In the genomic region with DNA sequence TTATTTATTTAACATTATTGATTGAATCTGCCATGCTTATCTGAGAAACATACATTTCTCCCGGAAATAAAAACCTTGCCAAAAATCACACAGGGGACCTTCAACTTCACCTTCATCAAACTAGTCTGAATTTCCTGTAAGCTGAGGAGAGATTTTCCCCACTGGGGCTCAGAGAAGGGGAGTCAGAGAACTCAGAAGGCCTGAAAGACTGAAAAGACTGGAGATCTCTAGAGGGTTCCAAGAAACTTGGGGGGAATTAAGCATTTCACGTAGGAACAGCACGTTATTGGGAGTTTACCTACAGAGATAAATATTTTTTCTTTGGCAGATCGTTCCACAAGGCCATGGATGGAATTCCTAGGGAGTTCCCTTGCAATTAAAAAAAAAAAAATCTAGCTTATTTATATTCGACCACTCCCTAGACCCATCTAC, we compare ENCODE assay signal across 8 cellular contexts. TPM values are rescaled to one million over a fixed set of nuclear protein-coding genes. Genes with fewer than 3 reads are reported as not detected.
DNase-seq lines count a peak whose midpoint lies in the region; ATAC-seq and TF ChIP-seq lines count a peak whose summit lies in the region.

No MANE protein-coding gene starts in this region.

- CTCF ChIA-PET in CD8-positive, alpha-beta memory T cell (lab: Charles Lee): interaction anchor here (0.8 to 1.6 kb wide), 3 partner anchors 23 to 350 kb away, joined by 3 to 6 read pairs (median 4); partner anchors contain the start of gene PSMD12

- peaks cover 16% of the 10 kb centered on the region for H3K36me3 ChIP-seq in CD8-positive, alpha-beta memory T cell (ENCODE audit: insufficient read depth, low read length)
- peaks cover 31% of the 10 kb centered on the region for H3K36me3 ChIP-seq in KOPT-K1 (ENCODE audit: insufficient read depth, low read length)

- H3K27me3 ChIP-seq in CD8-positive, alpha-beta memory T cell (ENCODE audit: insufficient read depth, low read length, poor library complexity, severe bottlenecking): no peaks in the 10 kb centered on the region

- DNase-seq in CD8-positive, alpha-beta memory T cell: no peak
- DNase-seq in coronary artery (ENCODE audit: low spot score) (no peak), natural killer cell (no peak), SHP77 (lab: John Stamatoyannopoulos, UW) (no peak), posterior cingulate gyrus (no peak), NCI-H510A treated with DMSO at 0.1 percent for 48 hours (lab: John Stamatoyannopoulos, UW) (no peak)
- DNase-seq in activated effector memory CD4-positive, alpha-beta T cell treated with Interleukin-2 at 50 U/mL for 16 hours: no peak

- H3K27me3 Mint-ChIP-seq in CD8-positive, alpha-beta memory T cell: peaks cover 7 to 10% of the 10 kb centered on the region in 2 donors
- H3K27me3 Mint-ChIP-seq in natural killer cell (ENCODE audit: low read depth in 2 of 2): peaks cover 0 to 4% of the 10 kb centered on the region in 2 donors

- H3K4me3 Mint-ChIP-seq in CD8-positive, alpha-beta memory T cell: peak overlapping the region; percentile 98 to 100 (median 99)
- peak overlapping the region; percentile 100 for H3K4me3 Mint-ChIP-seq in natural killer cell

- H3K27ac ChIP-seq in CD8-positive, alpha-beta memory T cell (ENCODE audit: low read depth, low read length): peak overlapping the region; percentile 88
- H3K27ac ChIP-seq in KOPT-K1 (ENCODE audit: low read depth, low read length, poor library complexity, severe bottlenecking) (peak overlapping the region; percentile 89), coronary artery (peak overlapping the region; percentile 78 to 91)

- peak overlapping the region; percentile 76 for H3K4me3 ChIP-seq in CD8-positive, alpha-beta memory T cell (ENCODE audit: low read length)
- peak overlapping the region; percentile 99 for H3K4me3 ChIP-seq in coronary artery

- intact Hi-C loops in natural killer cell (cut with micrococcal nuclease): loop anchor here (1.0 kb wide), 1 partner anchor 108 kb away; the partner anchor contains the start of gene BPTF
- intact Hi-C loops in posterior cingulate gyrus (cut with DNase I): loop anchor here (5.0 kb wide), 1 partner anchor 275 kb away; no protein-coding TSS in a partner anchor

- peaks cover 19% of the 10 kb centered on the region for H3K4me1 ChIP-seq in CD8-positive, alpha-beta memory T cell (ENCODE audit: insufficient read depth, low read length)

- no peak for ATAC-seq in natural killer cell

- H3K27ac Mint-ChIP-seq in CD8-positive, alpha-beta memory T cell: peak overlapping the region; percentile 96 to 100 (median 98)
- peak overlapping the region; percentile 98 to 99 for H3K27ac Mint-ChIP-seq in natural killer cell

- no peaks in the 10 kb centered on the region for H3K9me3 Mint-ChIP-seq in CD8-positive, alpha-beta memory T cell
- no peaks in the 10 kb centered on the region for H3K9me3 Mint-ChIP-seq in natural killer cell

- H3K4me1 Mint-ChIP-seq in CD8-positive, alpha-beta memory T cell: peaks cover 21 to 38% (median 32%) of the 10 kb centered on the region in 3 donors
- peaks cover 18 to 23% of the 10 kb centered on the region in 2 donors for H3K4me1 Mint-ChIP-seq in natural killer cell

- peaks cover 4 to 31% (median 9%) of the 10 kb centered on the region in 3 donors for H3K36me3 Mint-ChIP-seq in CD8-positive, alpha-beta memory T cell
- H3K36me3 Mint-ChIP-seq in natural killer cell: peaks cover 14% of the 10 kb centered on the region

- POLR2A ChIA-PET in CD8-positive, alpha-beta memory T cell (lab: Charles Lee): interaction anchor here (0.9 to 2.2 kb wide), 3 partner anchors 108 to 352 kb away, joined by 3 to 12 read pairs (median 4); partner anchors contain the start of gene BPTF

- TF ChIP-seq CTCF in coronary artery (IDR thresholded peaks at IDR 0.05) (no peak), natural killer cell (IDR thresholded peaks at IDR 0.05) (no peak)

- H3K9me3 ChIP-seq in CD8-positive, alpha-beta memory T cell (ENCODE audit: low read length): no peaks in the 10 kb centered on the region
- H3K9me3 ChIP-seq in KOPT-K1 (ENCODE audit: insufficient read depth, low read length, poor library complexity, severe bottlenecking): no peaks in the 10 kb centered on the region

RNA-seq across cellular contexts. Expression of gene NOL11, which starts 0.5 kb away (rescaled TPM):
- total RNA-seq in CD8-positive, alpha-beta memory T cell: 100 to 1,000 TPM; 106 to 111 TPM
- 27.2 TPM for polyA plus RNA-seq in CD8-positive, alpha-beta memory T cell
- 10 to 100 TPM; 43.3 to 55.2 (median 49.1) TPM for total RNA-seq in natural killer cell
